In genomic region chr11:66580803-66581202, GRCh38 we compare ENCODE assay signal across 20 cellular contexts. TPM values are rescaled to one million over a fixed set of nuclear protein-coding genes. Genes with fewer than 3 reads are reported as not detected.
A peak's percentile ranks its signal among the peaks of the same experiment; 100 is the strongest.
DNase-seq lines count a peak whose midpoint lies in the region; ATAC-seq and TF ChIP-seq lines count a peak whose summit lies in the region.
"Had no signal": no experiment of that assay in that cellular context is flagged by ENCODE, and none has a peak within 500 bp of the region (broad histone marks: within the 10 kb centered on the region; RNA-seq: fewer than 3 reads in every experiment).

No MANE protein-coding gene starts in this region.

- peaks cover 23% of the 10 kb centered on the region for H3K4me1 Mint-ChIP-seq in nephron

- CTCF ChIA-PET in HEK293 (lab: Yijun Ruan, JAX) = interaction anchor here (1.0 to 6.0 kb wide), 3 partner anchors 10 to 99 kb away, joined by 4 to 81 read pairs (median 49); partner anchors contain the start of genes CCDC87, CCS, RBM4 and RBM4B

- H3K4me3 ChIP-seq in HEK293 (ENCODE audit: low read depth, low read length) = no peak overlapping the region
- no peak overlapping the region for H3K4me3 ChIP-seq in cardiac fibroblast (replicated peaks in 1 of 2; ENCODE audit: low read depth in 2 of 2, low read length in 2 of 2)
- H3K4me3 ChIP-seq: SJCRH30 had no signal

- no peaks in the 10 kb centered on the region for H3K4me1 ChIP-seq in HEK293 (ENCODE audit: control insufficient read depth, insufficient read depth, low read length)
- H3K4me1 ChIP-seq: Caco-2, SJCRH30 had no signal

- peaks cover 6% of the 10 kb centered on the region for H3K27me3 Mint-ChIP-seq in nephron (ENCODE audit: low read depth)

- intact Hi-C loops in left cardiac atrium (cut with DNase I) = no loop called here

- H3K9me3 ChIP-seq in HEK293 (ENCODE audit: control insufficient read depth, insufficient read depth, low read depth, low read length) = no peaks in the 10 kb centered on the region
- H3K9me3 ChIP-seq: SJCRH30 had no signal

- TF ChIP-seq CTCF in HEK293 (tag by site-specific recombination; IDR thresholded peaks at IDR 0.05) = no peak
- no peak for TF ChIP-seq CTCF in cardiac fibroblast (IDR thresholded peaks at IDR 0.05; ENCODE audit: low read depth, low read length)
- no peak for TF ChIP-seq CTCF in nephron (IDR thresholded peaks at IDR 0.05; ENCODE audit: unreplicated experiment in 3 of 3)

- peak overlapping the region in 1 of 3 experiments; percentile 3 for H3K4me3 Mint-ChIP-seq in nephron

- peak overlapping the region; percentile 24 to 65 (median 25) for H3K27ac Mint-ChIP-seq in nephron

- POLR2A ChIA-PET in HEK293 (lab: Yijun Ruan, JAX) = interaction anchor here (0.9 kb wide), 1 partner anchor 98 kb away, joined by 3 read pairs; no protein-coding TSS in a partner anchor

- ATAC-seq in left cardiac atrium = no peak
- ATAC-seq: PC-3 had no signal

- DNase-seq in CD1c-positive myeloid dendritic cell (ENCODE audit: extremely low spot score) (peak; percentile 28), cardiac fibroblast (ENCODE audit: low read depth in 2 of 2) (peak; percentile 54 to 77), left cardiac atrium (no peak), islet precursor cell (no peak), HPDE6-E6E7 (ENCODE audit: extremely low spot score) (no peak)
- DNase-seq: Caco-2, EL, MV-4-11, NCI-H1417 treated with DMSO at 0.1 percent for 48 hours, NCI-H2029, NCI-H2171, NCI-H748 treated with DMSO at 0.1 percent for 48 hours, PC-3, SJCRH30 had no signal

- no peak overlapping the region for H3K27ac ChIP-seq in HEK293 (ENCODE audit: extremely low read depth, low read depth, low read length)
- H3K27ac ChIP-seq: C4-2B, SJCRH30 had no signal

- peaks cover 2% of the 10 kb centered on the region for H3K9me3 Mint-ChIP-seq in nephron

- H3K36me3 Mint-ChIP-seq in nephron (ENCODE audit: low read depth) = no peaks in the 10 kb centered on the region

- H3K36me3 ChIP-seq in HEK293 (ENCODE audit: control insufficient read depth in 2 of 2, insufficient read depth in 1 of 2, low read length in 2 of 2) = no peaks in the 10 kb centered on the region
- H3K36me3 ChIP-seq: SJCRH30 had no signal

TF ChIP-seq in HEK293, 187 proteins besides CTCF, POLR2A, EP300 and RAD21:
- TF ChIP-seq ZNF544 (tag by site-specific recombination; IDR thresholded peaks at IDR 0.05) = no peak
- no peak for TF ChIP-seq ZNF394 (tag by site-specific recombination; IDR thresholded peaks at IDR 0.05; ENCODE audit: borderline replicate concordance)
- TF ChIP-seq ZNF274 (IDR thresholded peaks at IDR 0.05; ENCODE audit: low read length) = no peak
- no peak for TF ChIP-seq ZNF274 (tag by site-specific recombination; IDR thresholded peaks at IDR 0.05; ENCODE audit: borderline replicate concordance)
- TF ChIP-seq ZNF114 (tag by site-specific recombination; IDR thresholded peaks at IDR 0.05) = no peak
- peak; percentile 87 for TF ChIP-seq EGR2 (tag by site-specific recombination; IDR thresholded peaks at IDR 0.05; ENCODE audit: low read depth)
- no peak for TF ChIP-seq ZNF830 (tag by site-specific recombination; IDR thresholded peaks at IDR 0.05; ENCODE audit: low read depth)
- TF ChIP-seq ZNF843 (tag by site-specific recombination; IDR thresholded peaks at IDR 0.05) = no peak
- TF ChIP-seq INSM2 (tag by site-specific recombination; IDR thresholded peaks at IDR 0.05) = no peak
- peak; percentile 86 for TF ChIP-seq ZFHX2 (tag by site-specific recombination; conservative IDR thresholded peaks at IDR 0.05)
- no peak for TF ChIP-seq MYNN (tag by site-specific recombination; IDR thresholded peaks at IDR 0.05; ENCODE audit: borderline replicate concordance)
- no peak for TF ChIP-seq ZNF148 (tag by site-specific recombination; IDR thresholded peaks at IDR 0.05; ENCODE audit: borderline replicate concordance)
- TF ChIP-seq ZNF24 (tag by site-specific recombination; IDR thresholded peaks at IDR 0.05) = no peak
- TF ChIP-seq ZNF16 (tag by site-specific recombination; IDR thresholded peaks at IDR 0.05; ENCODE audit: low read depth) = no peak

RNA-seq across cellular contexts. Expression of gene CCDC87, which starts 12.1 kb away (rescaled TPM):
- under 1 TPM; 0.18 to 0.39 TPM for total RNA-seq in left cardiac atrium

RNA-seq across cellular contexts. Expression of gene CCS, which starts 12.2 kb away (rescaled TPM):
- 10 to 100 TPM; 28.3 to 28.6 TPM for total RNA-seq in left cardiac atrium

RNA-seq across cellular contexts. Expression of gene CTSF, which starts 12.4 kb away (rescaled TPM):
- 10 to 100 TPM; 51.0 to 71.9 TPM for total RNA-seq in left cardiac atrium
- total RNA-seq: Caco-2, HT-29 had no signal

RNA-seq across cellular contexts. Expression of gene ACTN3, which starts 34.1 kb away (rescaled TPM):
- under 1 TPM; 0.10 to 0.15 TPM for total RNA-seq in left cardiac atrium
- total RNA-seq: Caco-2, H4, HT-29, NCI-H460, PC-3, SJCRH30 had no signal

RNA-seq across cellular contexts. Expression of gene ZDHHC24, which starts 35.0 kb away (rescaled TPM):
- total RNA-seq in left cardiac atrium = 1 to 10 TPM; 7.9 to 8.2 TPM

Comparison
In these comparisons a context has a peak if more than half of its experiments do, and no peak if none do; other contexts are left out.
1. DNase-seq: peak in CD1c-positive myeloid dendritic cell (single experiment) and cardiac fibroblast (2 of 2); none in left cardiac atrium (single experiment), islet precursor cell (single experiment) and HPDE6-E6E7 (single experiment).